ENCODE assay signal across 9 cellular contexts in the genomic region with DNA sequence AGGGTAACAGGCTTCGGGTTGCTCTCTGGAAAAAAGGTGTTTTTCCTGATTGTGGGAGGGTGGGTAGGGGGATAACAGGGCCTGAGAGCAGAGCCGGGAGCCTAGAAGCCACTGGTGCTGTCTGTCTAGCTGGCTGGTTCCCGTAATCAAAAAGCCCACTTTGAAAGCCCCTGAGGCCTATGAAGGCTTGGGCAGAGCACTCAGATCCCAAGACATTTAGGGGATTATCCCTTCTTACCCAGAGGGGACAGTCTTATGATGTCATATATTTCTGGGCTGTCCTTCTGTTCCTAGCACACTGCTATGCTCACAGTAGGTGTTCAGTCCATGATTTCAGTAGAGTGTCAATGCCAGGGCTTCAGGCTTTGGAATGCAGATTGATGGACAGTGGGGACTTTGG.
"Had no signal": no experiment of that assay in that cellular context is flagged by ENCODE, and none has a peak within 500 bp of the region (broad histone marks: within the 10 kb centered on the region; RNA-seq: fewer than 3 reads in every experiment).

No MANE protein-coding gene starts in this region.

- H3K36me3 ChIP-seq: HAP-1 had no signal

- ATAC-seq: HCT116 had no signal

- FAIRE-seq: HTR-8/SVneo had no signal

- H3K27ac ChIP-seq: GM23248, KMS-11 had no signal

- H3K4me2 ChIP-seq: KMS-11 had no signal

- H2AFZ ChIP-seq: GM23248 had no signal

- H3K9me3 ChIP-seq: HAP-1 had no signal

- H3K4me3 ChIP-seq: GM23248, HAP-1 had no signal

- H3K4me1 ChIP-seq: HAP-1 had no signal

- DNase-seq: GM23248, GOT3, H7, HFFc6, KBM-7 had no signal

- H3K9ac ChIP-seq: GM23248, KMS-11 had no signal
